ENCODE assay signal across 8 cellular contexts in the genomic region with DNA sequence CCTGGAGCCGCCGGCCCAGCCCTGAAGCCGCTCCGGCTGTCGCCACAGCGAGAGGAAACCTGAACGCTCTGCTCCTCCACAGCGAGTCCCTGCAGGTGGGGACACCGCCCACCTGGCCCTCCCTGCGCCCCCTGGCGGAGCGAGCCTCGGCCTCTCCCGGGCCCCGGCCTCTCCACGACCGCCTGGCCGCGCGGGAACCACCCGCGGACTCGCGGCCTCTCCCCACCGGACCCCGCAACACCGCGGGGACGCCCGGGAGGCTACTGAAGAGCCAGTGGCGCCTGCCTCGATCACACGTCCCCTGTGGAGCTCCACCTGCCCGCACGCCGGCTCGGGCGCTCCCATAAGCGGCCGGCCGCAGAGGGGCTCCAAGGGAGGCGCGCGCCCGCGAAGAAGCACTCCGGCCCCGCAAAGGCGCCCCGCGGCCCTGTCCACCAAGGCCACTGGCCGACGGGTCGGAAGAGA.
A peak's percentile ranks its signal among the peaks of the same experiment; 100 is the strongest.
DNase-seq lines count a peak whose midpoint lies in the region; ATAC-seq, FAIRE-seq and TF ChIP-seq lines count a peak whose summit lies in the region.

No MANE protein-coding gene starts in this region.

- H3K4ac ChIP-seq in H1 (replicated peaks; ENCODE audit: insufficient read length, low read depth, low read length) = no peak overlapping the region

- peaks cover 2% of the 10 kb centered on the region; the same call in 1 of the 2 replicates for H3K23me2 ChIP-seq in H1 (ENCODE audit: low read depth, low read length)

- no peak for FAIRE-seq in H1 (lab: Jason Lieb, UNC)

- ATAC-seq in naive thymus-derived CD4-positive, alpha-beta T cell = peak; percentile 98
- ATAC-seq in stimulated activated memory B cell treated with anti-CD40 and anti-IgM and Interleukin-4, amounts not matched to agents 10 μg/mL and 1 μg/mL and 100 μg/mL, for 72 hours = peak; percentile 94
- ATAC-seq in HG03521 (IDR thresholded peaks at IDR 0.05; ENCODE audit: unreplicated experiment) = no peak

- H3K27ac Mint-ChIP-seq in naive thymus-derived CD4-positive, alpha-beta T cell = peak overlapping the region in 5 of 9 donors; percentile 62 to 97 (median 79)
- no peak overlapping the region for H3K27ac Mint-ChIP-seq in stimulated activated memory B cell treated with anti-CD40 and anti-IgM and Interleukin-4, amounts not matched to agents 10 μg/mL and 1 μg/mL and 100 μg/mL, for 72 hours

- intact Hi-C loops in naive thymus-derived CD4-positive, alpha-beta T cell (cut with micrococcal nuclease) = loop anchor here (1.0 to 5.0 kb wide), 9 partner anchors 12 to 281 kb away; a partner anchor contains a TSS

- no peaks in the 10 kb centered on the region for H3K9me3 ChIP-seq in H1 (ENCODE audit: insufficient read depth in 2 of 2, low read depth in 1 of 2, low read length in 1 of 2)
- no peaks in the 10 kb centered on the region for H3K9me3 ChIP-seq in naive thymus-derived CD4-positive, alpha-beta T cell (ENCODE audit: control insufficient read depth in 2 of 3, low read length in 3 of 3)

- peaks cover 0 to 8% (median 1%) of the 10 kb centered on the region in 4 experiments; a peak in 4 of 7 replicates for H3K27me3 ChIP-seq in H1 (replicated peaks in 1 of 4; ENCODE audit: control insufficient read depth in 3 of 4, extremely low read depth in 1 of 4, insufficient read depth in 3 of 4, low read length in 3 of 4)
- peaks cover 0 to 8% of the 10 kb centered on the region in 2 donors for H3K27me3 ChIP-seq in naive thymus-derived CD4-positive, alpha-beta T cell (ENCODE audit: control insufficient read depth in 2 of 2, insufficient read depth in 2 of 2, low read length in 2 of 2)

- H3K4me1 Mint-ChIP-seq in naive thymus-derived CD4-positive, alpha-beta T cell = peaks cover 24 to 47% (median 40%) of the 10 kb centered on the region in 7 donors
- H3K4me1 Mint-ChIP-seq in stimulated activated memory B cell treated with anti-CD40 and anti-IgM and Interleukin-4, amounts not matched to agents 10 μg/mL and 1 μg/mL and 100 μg/mL, for 72 hours = peaks cover 12% of the 10 kb centered on the region

- peaks cover 0 to 23% (median 5%) of the 10 kb centered on the region in 5 donors for H3K27me3 Mint-ChIP-seq in naive thymus-derived CD4-positive, alpha-beta T cell
- H3K27me3 Mint-ChIP-seq in stimulated activated memory B cell treated with anti-CD40 and anti-IgM and Interleukin-4, amounts not matched to agents 10 μg/mL and 1 μg/mL and 100 μg/mL, for 72 hours = peaks cover 60% of the 10 kb centered on the region

- H3K27ac ChIP-seq in H1 (ENCODE audit: low read depth, low read length) = no peak overlapping the region
- H3K27ac ChIP-seq in naive thymus-derived CD4-positive, alpha-beta T cell (ENCODE audit: low read depth, low read length) = peak overlapping the region; percentile 59

- TF ChIP-seq POLR2A in H1 (IDR thresholded peaks at IDR 0.05; ENCODE audit: control extremely low read depth in 1 of 2, low read depth in 2 of 2, low read length in 2 of 2) = no peak

- H3K18ac ChIP-seq in H1 (ENCODE audit: extremely low read depth, low read length) = no peak overlapping the region; the same call in 1 of the 2 replicates

- no peak overlapping the region for H4K5ac ChIP-seq in H1 (ENCODE audit: insufficient read length, low read depth, low read length)

- no peaks in the 10 kb centered on the region for H4K20me1 ChIP-seq in H1 (replicated peaks in 1 of 2; ENCODE audit: control insufficient read depth in 1 of 2, insufficient read depth in 2 of 2, low read length in 2 of 2)

- no peak for DNase-seq in GM12864 (ENCODE audit: low read depth)
- peak; percentile 20 for DNase-seq in NCI-H2029 treated with DMSO at 0.1 percent for 48 hours (lab: John Stamatoyannopoulos, UW)
- DNase-seq in activated CD8-positive, alpha-beta memory T cell treated with anti-CD3 and anti-CD28 coated beads for 4 hours (ENCODE audit: low read depth in 2 of 2) = peak; percentile 72 to 73
- DNase-seq in H1 (ENCODE audit: low read depth in 1 of 2, low spot score in 2 of 2) = peak in 1 of 2 experiments; percentile 93
- peak; percentile 73 to 91 (median 83) for DNase-seq in naive thymus-derived CD4-positive, alpha-beta T cell
- DNase-seq in kidney glomerular epithelial cell (lab: John Stamatoyannopoulos, UW) = no peak

- TF ChIP-seq CTCF in GM12864 (IDR thresholded peaks at IDR 0.05; ENCODE audit: low read depth, low read length, missing control alignments) (peak; percentile 81), H1 (IDR thresholded peaks at IDR 0.05; ENCODE audit: control extremely low read depth in 1 of 3, insufficient read depth in 1 of 3, low read depth in 1 of 3, low read length in 3 of 3) (peak; percentile 72 to 87 (median 72))

- H4K8ac ChIP-seq in H1 (ENCODE audit: extremely low read depth, insufficient read depth, low read length) = peak overlapping the region; percentile 87

- no peak for TF ChIP-seq EP300 in H1 (IDR thresholded peaks at IDR 0.05; ENCODE audit: borderline replicate concordance in 1 of 2, low read depth in 2 of 2, low read length in 2 of 2)

- H4K91ac ChIP-seq in H1 (replicated peaks; ENCODE audit: insufficient read length, low read length) = no peak overlapping the region

- no peak overlapping the region for H2BK5ac ChIP-seq in H1 (ENCODE audit: low read depth, low read length)

- H3K4me3 ChIP-seq in GM12864 (ENCODE audit: low read depth, low read length) (peak overlapping the region; percentile 42), H1 (ENCODE audit: extremely low read depth in 1 of 4, insufficient read depth in 2 of 4, low read depth in 3 of 4, low read length in 4 of 4) (peak overlapping the region; percentile 33 to 72 (median 38); a peak in 7 of 8 replicates)
- peak overlapping the region; percentile 47 for H3K4me3 ChIP-seq in naive thymus-derived CD4-positive, alpha-beta T cell (ENCODE audit: low read length)

- H2BK20ac ChIP-seq in H1 (ENCODE audit: low read length) = no peak overlapping the region

- H3K4me2 ChIP-seq in H1 (ENCODE audit: insufficient read depth in 1 of 2, low read depth in 2 of 2, low read length in 2 of 2) = peak overlapping the region; percentile 42 to 73

- no peaks in the 10 kb centered on the region for H3K79me1 ChIP-seq in H1 (ENCODE audit: low read depth, low read length)

- H3K14ac ChIP-seq in H1 (ENCODE audit: insufficient read length) = no peak overlapping the region

- no peak overlapping the region for H3K23ac ChIP-seq in H1 (ENCODE audit: insufficient read length)

- no peaks in the 10 kb centered on the region for H3K79me2 ChIP-seq in H1 (ENCODE audit: control insufficient read depth in 1 of 2, insufficient read depth in 2 of 2, low read length in 2 of 2)

- H3K36me3 Mint-ChIP-seq in naive thymus-derived CD4-positive, alpha-beta T cell = no peaks in the 10 kb centered on the region
- no peaks in the 10 kb centered on the region for H3K36me3 Mint-ChIP-seq in stimulated activated memory B cell treated with anti-CD40 and anti-IgM and Interleukin-4, amounts not matched to agents 10 μg/mL and 1 μg/mL and 100 μg/mL, for 72 hours

- peak; percentile 55 to 70 for TF ChIP-seq RAD21 in H1 (IDR thresholded peaks at IDR 0.05 in 1 of 2, conservative IDR thresholded peaks at IDR 0.05 in 1 of 2; ENCODE audit: low read depth in 2 of 2, low read length in 2 of 2)

- H2AK5ac ChIP-seq in H1 (ENCODE audit: low read depth, low read length) = no peak overlapping the region

- peak overlapping the region; percentile 29 to 79 (median 74) for H3K4me3 Mint-ChIP-seq in naive thymus-derived CD4-positive, alpha-beta T cell
- peak overlapping the region; percentile 27 for H3K4me3 Mint-ChIP-seq in stimulated activated memory B cell treated with anti-CD40 and anti-IgM and Interleukin-4, amounts not matched to agents 10 μg/mL and 1 μg/mL and 100 μg/mL, for 72 hours

- no peak overlapping the region for H2BK12ac ChIP-seq in H1 (ENCODE audit: low read depth, low read length)

- WGBS in H1 (ENCODE audit: extremely low coverage in 1 of 2, insufficient coverage in 1 of 2, insufficient read length in 1 of 2, insufficient replicate concordance in 2 of 2, low coverage in 1 of 2, low lambda C conversion rate in 2 of 2, missing lambda C conversion rate in 1 of 2), 2 experiments = 5% methylated on average over 44 of the region's 54 CpGs; no CpG with 5 or more reads in 1 of the 2 experiments

- H2BK15ac ChIP-seq in H1 (ENCODE audit: low read length) = no peak overlapping the region

- peaks cover 0 to 2% (median under 1%) of the 10 kb centered on the region in 4 experiments; a peak in 1 of 7 replicates for H3K4me1 ChIP-seq in H1 (replicated peaks in 1 of 4; ENCODE audit: control insufficient read depth in 3 of 4, insufficient read depth in 4 of 4, low read length in 3 of 4)
- peaks cover 8 to 24% of the 10 kb centered on the region in 2 donors for H3K4me1 ChIP-seq in naive thymus-derived CD4-positive, alpha-beta T cell (ENCODE audit: control insufficient read depth in 2 of 2, insufficient read depth in 2 of 2, low read length in 2 of 2)

- POLR2A ChIA-PET in H1 (lab: Charles Lee; ENCODE audit: partially characterized antibody) = interaction anchor here (0.6 to 1.6 kb wide), 3 partner anchors 11 to 242 kb away, joined by 3 to 4 read pairs (median 3); no protein-coding TSS in a partner anchor
- POLR2A ChIA-PET in naive thymus-derived CD4-positive, alpha-beta T cell (lab: Charles Lee) = interaction anchor here (0.6 to 2.0 kb wide), 10 partner anchors 9 to 241 kb away, joined by 3 to 7 read pairs (median 3); no protein-coding TSS in a partner anchor

- CTCF ChIA-PET in H1 (lab: Charles Lee; ENCODE audit: partially characterized antibody) = interaction anchor here (0.6 to 5.6 kb wide), 38 partner anchors 10 to 399 kb away, joined by 3 to 56 read pairs (median 4); a partner anchor contains a TSS
- CTCF ChIA-PET in naive thymus-derived CD4-positive, alpha-beta T cell (lab: Charles Lee) = interaction anchor here (0.5 to 4.5 kb wide), 23 partner anchors 9 to 500 kb away, joined by 3 to 27 read pairs (median 5); no protein-coding TSS in a partner anchor

- H3K9me3 Mint-ChIP-seq in naive thymus-derived CD4-positive, alpha-beta T cell = peaks cover 0 to 2% (median 0%) of the 10 kb centered on the region in 11 donors
- H3K9me3 Mint-ChIP-seq in stimulated activated memory B cell treated with anti-CD40 and anti-IgM and Interleukin-4, amounts not matched to agents 10 μg/mL and 1 μg/mL and 100 μg/mL, for 72 hours = no peaks in the 10 kb centered on the region

- no peak overlapping the region for H2BK120ac ChIP-seq in H1 (replicated peaks; ENCODE audit: low read depth, low read length)

- no peaks in the 10 kb centered on the region for H3K36me3 ChIP-seq in H1 (ENCODE audit: control insufficient read depth in 2 of 4, insufficient read depth in 4 of 4, low read length in 3 of 4)
- no peaks in the 10 kb centered on the region for H3K36me3 ChIP-seq in naive thymus-derived CD4-positive, alpha-beta T cell (ENCODE audit: control insufficient read depth in 2 of 3, insufficient read depth in 3 of 3, low read length in 3 of 3)

- peak overlapping the region in 1 of 4 experiments; percentile 31; a peak in 2 of 7 replicates for H3K9ac ChIP-seq in H1 (replicated peaks in 1 of 4; ENCODE audit: extremely low read depth in 1 of 4, low read depth in 3 of 4, low read length in 3 of 4)

- no peak overlapping the region for H3K56ac ChIP-seq in H1 (replicated peaks; ENCODE audit: insufficient read length, low read depth, low read length)

- peak overlapping the region; percentile 46; the same call in 1 of the 2 replicates for H2AFZ ChIP-seq in H1 (ENCODE audit: low read length)

TF ChIP-seq in H1, 55 proteins besides CTCF, POLR2A, EP300 and RAD21 (continues in another document):
- TF ChIP-seq GABPA (IDR thresholded peaks at IDR 0.05; ENCODE audit: borderline replicate concordance, insufficient read depth, low read length) = no peak

Comparison
In these comparisons a context has a peak if more than half of its experiments do, and no peak if none do; other contexts are left out.
1. DNase-seq: peak in NCI-H2029 treated with DMSO at 0.1 percent for 48 hours (single experiment), activated CD8-positive, alpha-beta memory T cell treated with anti-CD3 and anti-CD28 coated beads for 4 hours (2 of 2) and naive thymus-derived CD4-positive, alpha-beta T cell (9 of 9); none in GM12864 (single experiment) and kidney glomerular epithelial cell (single experiment).
2. Peak in every context shown above with its lines, with median percentiles within 50 percentile points of each other: H3K4me3 ChIP-seq.